Comparison of ENCODE assay signal across 1 cellular context in the genomic region with DNA sequence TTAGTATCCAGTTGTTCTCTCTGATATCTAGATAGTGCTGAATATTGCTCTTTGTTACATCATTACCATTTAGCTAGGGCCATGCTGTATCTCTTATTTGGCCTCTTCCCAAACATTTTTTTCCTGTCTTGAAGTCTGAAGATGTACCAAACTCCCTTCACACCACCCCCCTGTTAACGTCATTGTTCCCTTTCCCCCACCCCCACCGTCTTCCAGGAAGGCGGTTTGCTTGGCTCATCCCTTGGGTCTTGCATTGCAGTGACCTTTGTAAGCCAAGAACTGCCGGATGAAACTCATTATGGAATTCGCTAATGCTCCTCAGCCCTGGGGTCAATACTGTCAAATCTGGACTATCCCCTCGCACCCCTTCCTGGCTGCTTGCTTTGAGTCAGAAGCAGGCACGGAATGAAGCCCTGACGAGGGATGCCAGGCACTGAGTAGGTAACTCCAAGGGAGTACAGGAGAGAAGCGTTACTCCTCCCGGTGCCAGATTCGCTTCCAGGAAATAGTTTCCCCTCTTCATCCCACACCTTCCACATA.
TF ChIP-seq lines count a peak whose summit lies in the region.

No MANE protein-coding gene starts in this region.

TF ChIP-seq in K562, 482 proteins besides CTCF, POLR2A, EP300 and RAD21 (continued from another document):
- TF ChIP-seq, protein P1, sequence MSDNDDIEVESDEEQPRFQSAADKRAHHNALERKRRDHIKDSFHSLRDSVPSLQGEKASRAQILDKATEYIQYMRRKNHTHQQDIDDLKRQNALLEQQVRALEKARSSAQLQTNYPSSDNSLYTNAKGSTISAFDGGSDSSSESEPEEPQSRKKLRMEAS (CRISPR knock-in tag; IDR thresholded peaks at IDR 0.05) = no peak
- TF ChIP-seq, protein P2, sequence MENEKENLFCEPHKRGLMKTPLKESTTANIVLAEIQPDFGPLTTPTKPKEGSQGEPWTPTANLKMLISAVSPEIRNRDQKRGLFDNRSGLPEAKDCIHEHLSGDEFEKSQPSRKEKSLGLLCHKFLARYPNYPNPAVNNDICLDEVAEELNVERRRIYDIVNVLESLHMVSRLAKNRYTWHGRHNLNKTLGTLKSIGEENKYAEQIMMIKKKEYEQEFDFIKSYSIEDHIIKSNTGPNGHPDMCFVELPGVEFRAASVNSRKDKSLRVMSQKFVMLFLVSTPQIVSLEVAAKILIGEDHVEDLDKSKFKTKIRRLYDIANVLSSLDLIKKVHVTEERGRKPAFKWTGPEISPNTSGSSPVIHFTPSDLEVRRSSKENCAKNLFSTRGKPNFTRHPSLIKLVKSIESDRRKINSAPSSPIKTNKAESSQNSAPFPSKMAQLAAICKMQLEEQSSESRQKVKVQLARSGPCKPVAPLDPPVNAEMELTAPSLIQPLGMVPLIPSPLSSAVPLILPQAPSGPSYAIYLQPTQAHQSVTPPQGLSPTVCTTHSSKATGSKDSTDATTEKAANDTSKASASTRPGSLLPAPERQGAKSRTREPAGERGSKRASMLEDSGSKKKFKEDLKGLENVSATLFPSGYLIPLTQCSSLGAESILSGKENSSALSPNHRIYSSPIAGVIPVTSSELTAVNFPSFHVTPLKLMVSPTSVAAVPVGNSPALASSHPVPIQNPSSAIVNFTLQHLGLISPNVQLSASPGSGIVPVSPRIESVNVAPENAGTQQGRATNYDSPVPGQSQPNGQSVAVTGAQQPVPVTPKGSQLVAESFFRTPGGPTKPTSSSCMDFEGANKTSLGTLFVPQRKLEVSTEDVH (IDR thresholded peaks at IDR 0.05; ENCODE audit: low read depth, partially characterized antibody) = no peak
- TF ChIP-seq PHTF2 (CRISPR knock-in tag; IDR thresholded peaks at IDR 0.05) (no peak), ELF4 (CRISPR knock-in tag; IDR thresholded peaks at IDR 0.05) (0 out of 2 replicates have a peak, but pooled peaks have one; percentile 40), MYC (IDR thresholded peaks at IDR 0.05; ENCODE audit: low read depth, low read length) (peak; percentile 81), MYC (CRISPR knock-in tag; IDR thresholded peaks at IDR 0.05; ENCODE audit: borderline replicate concordance, low read depth) (no peak), NR2C1 (IDR thresholded peaks at IDR 0.05) (no peak), NR2C1 (tag; IDR thresholded peaks at IDR 0.05) (peak; percentile 56), ZNF76 (CRISPR knock-in tag; IDR thresholded peaks at IDR 0.05; ENCODE audit: borderline replicate concordance) (no peak), EP400 (IDR thresholded peaks at IDR 0.05) (peak; percentile 15; the same call in 1 of the 2 replicates), ZNF384 (IDR thresholded peaks at IDR 0.05; ENCODE audit: low read depth, low read length) (no peak; the same call in 1 of the 2 replicates), NR2C2 (CRISPR knock-in tag; IDR thresholded peaks at IDR 0.05) (no peak), NR2C2 (tag; IDR thresholded peaks at IDR 0.05) (peak; percentile 46; the same call in 1 of the 2 replicates), ZNF589 (CRISPR knock-in tag; IDR thresholded peaks at IDR 0.05; ENCODE audit: low read depth) (peak; percentile 62; the same call in 1 of the 2 replicates), CXXC5 (CRISPR knock-in tag; IDR thresholded peaks at IDR 0.05) (peak; percentile 38), DMBX1 (CRISPR knock-in tag; IDR thresholded peaks at IDR 0.05; ENCODE audit: borderline replicate concordance) (peak; percentile 46; the same call in 1 of the 2 replicates), ZNF23 (CRISPR knock-in tag; IDR thresholded peaks at IDR 0.05) (no peak), MECOM (CRISPR knock-in tag; IDR thresholded peaks at IDR 0.05) (no peak), HDAC8 (tag; IDR thresholded peaks at IDR 0.05) (peak; percentile 81; the same call in 1 of the 2 replicates), TRIM24 (IDR thresholded peaks at IDR 0.05) (peak; percentile 63 to 71; a peak in 2 of 4 replicates), SMAD4 (CRISPR knock-in tag; conservative IDR thresholded peaks at IDR 0.05) (peak; percentile 27), SMAD3 (CRISPR knock-in tag; conservative IDR thresholded peaks at IDR 0.05) (no peak), FOXK1 (CRISPR knock-in tag; IDR thresholded peaks at IDR 0.05; ENCODE audit: borderline replicate concordance) (no peak), ZNF584 (CRISPR knock-in tag; IDR thresholded peaks at IDR 0.05; ENCODE audit: low read depth) (peak; percentile 76; the same call in 1 of the 2 replicates), GABPA (tag; conservative IDR thresholded peaks at IDR 0.05; ENCODE audit: low read depth) (0 out of 2 replicates have a peak, but pooled peaks have one; percentile 15), ZNF143 (CRISPR knock-in tag; IDR thresholded peaks at IDR 0.05) (no peak), CEBPG (CRISPR knock-in tag; IDR thresholded peaks at IDR 0.05) (no peak), CEBPG (tag; conservative IDR thresholded peaks at IDR 0.05 in 1 of 2, IDR thresholded peaks at IDR 0.05 in 1 of 2) (peak; percentile 19 to 95; a peak in 3 of 4 replicates)
- TF ChIP-seq, protein P3, sequence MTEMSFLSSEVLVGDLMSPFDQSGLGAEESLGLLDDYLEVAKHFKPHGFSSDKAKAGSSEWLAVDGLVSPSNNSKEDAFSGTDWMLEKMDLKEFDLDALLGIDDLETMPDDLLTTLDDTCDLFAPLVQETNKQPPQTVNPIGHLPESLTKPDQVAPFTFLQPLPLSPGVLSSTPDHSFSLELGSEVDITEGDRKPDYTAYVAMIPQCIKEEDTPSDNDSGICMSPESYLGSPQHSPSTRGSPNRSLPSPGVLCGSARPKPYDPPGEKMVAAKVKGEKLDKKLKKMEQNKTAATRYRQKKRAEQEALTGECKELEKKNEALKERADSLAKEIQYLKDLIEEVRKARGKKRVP (CRISPR knock-in tag; IDR thresholded peaks at IDR 0.05) = peak; percentile 66; the same call in 1 of the 2 replicates
- TF ChIP-seq, protein P4, sequence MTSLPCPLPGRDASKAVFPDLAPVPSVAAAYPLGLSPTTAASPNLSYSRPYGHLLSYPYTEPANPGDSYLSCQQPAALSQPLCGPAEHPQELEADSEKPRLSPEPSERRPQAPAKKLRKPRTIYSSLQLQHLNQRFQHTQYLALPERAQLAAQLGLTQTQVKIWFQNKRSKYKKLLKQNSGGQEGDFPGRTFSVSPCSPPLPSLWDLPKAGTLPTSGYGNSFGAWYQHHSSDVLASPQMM (CRISPR knock-in tag; IDR thresholded peaks at IDR 0.05) = no peak
- TF ChIP-seq, protein P5, sequence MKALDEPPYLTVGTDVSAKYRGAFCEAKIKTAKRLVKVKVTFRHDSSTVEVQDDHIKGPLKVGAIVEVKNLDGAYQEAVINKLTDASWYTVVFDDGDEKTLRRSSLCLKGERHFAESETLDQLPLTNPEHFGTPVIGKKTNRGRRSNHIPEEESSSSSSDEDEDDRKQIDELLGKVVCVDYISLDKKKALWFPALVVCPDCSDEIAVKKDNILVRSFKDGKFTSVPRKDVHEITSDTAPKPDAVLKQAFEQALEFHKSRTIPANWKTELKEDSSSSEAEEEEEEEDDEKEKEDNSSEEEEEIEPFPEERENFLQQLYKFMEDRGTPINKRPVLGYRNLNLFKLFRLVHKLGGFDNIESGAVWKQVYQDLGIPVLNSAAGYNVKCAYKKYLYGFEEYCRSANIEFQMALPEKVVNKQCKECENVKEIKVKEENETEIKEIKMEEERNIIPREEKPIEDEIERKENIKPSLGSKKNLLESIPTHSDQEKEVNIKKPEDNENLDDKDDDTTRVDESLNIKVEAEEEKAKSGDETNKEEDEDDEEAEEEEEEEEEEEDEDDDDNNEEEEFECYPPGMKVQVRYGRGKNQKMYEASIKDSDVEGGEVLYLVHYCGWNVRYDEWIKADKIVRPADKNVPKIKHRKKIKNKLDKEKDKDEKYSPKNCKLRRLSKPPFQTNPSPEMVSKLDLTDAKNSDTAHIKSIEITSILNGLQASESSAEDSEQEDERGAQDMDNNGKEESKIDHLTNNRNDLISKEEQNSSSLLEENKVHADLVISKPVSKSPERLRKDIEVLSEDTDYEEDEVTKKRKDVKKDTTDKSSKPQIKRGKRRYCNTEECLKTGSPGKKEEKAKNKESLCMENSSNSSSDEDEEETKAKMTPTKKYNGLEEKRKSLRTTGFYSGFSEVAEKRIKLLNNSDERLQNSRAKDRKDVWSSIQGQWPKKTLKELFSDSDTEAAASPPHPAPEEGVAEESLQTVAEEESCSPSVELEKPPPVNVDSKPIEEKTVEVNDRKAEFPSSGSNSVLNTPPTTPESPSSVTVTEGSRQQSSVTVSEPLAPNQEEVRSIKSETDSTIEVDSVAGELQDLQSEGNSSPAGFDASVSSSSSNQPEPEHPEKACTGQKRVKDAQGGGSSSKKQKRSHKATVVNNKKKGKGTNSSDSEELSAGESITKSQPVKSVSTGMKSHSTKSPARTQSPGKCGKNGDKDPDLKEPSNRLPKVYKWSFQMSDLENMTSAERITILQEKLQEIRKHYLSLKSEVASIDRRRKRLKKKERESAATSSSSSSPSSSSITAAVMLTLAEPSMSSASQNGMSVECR (CRISPR knock-in tag; IDR thresholded peaks at IDR 0.05) = no peak
TF ChIP-seq in K562: peak in this region for 21.
